14 cellular contexts compared by ENCODE assay signal in the genomic region with DNA sequence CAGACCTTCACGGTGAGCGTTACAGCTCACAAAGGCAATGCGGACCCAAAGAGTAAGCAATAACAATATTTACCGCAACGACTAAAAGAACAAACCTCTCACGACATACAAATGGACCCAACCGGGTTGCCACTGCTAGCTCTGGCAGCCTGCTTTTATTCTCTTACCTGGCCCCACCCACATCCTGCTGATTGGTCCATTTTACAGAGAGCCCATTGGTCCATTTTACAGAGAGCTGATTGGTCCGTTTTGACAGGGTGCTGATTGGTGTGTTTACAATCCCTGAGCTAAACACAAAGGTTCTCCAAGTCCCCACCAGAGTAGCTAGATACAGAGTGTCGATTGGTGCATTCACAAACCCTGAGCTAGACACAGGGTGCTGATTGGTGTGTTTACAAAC. TPM values are rescaled to one million over a fixed set of nuclear protein-coding genes. Genes with fewer than 3 reads are reported as not detected.
DNase-seq lines count a peak whose midpoint lies in the region; ATAC-seq, FAIRE-seq and TF ChIP-seq lines count a peak whose summit lies in the region.
"Not testable (repeated sequence)": the region's sequence is repeated elsewhere in the genome, so short reads cannot be mapped to it uniquely, and the experiment has no call there.
"Had no signal": no experiment of that assay in that cellular context is flagged by ENCODE, and none has a peak within 500 bp of the region (broad histone marks: within the 10 kb centered on the region; RNA-seq: fewer than 3 reads in every experiment).

No MANE protein-coding gene starts in this region.

- not testable (repeated sequence) for BruUV-seq in K562 (replicated peaks; lab: Mats Ljungman, UMichigan); HepG2 (replicated peaks; lab: Mats Ljungman, UMichigan)

- not testable (repeated sequence) for H3K27ac ChIP-seq in HEK293 (ENCODE audit: extremely low read depth, low read depth, low read length); K562 (ENCODE audit: extremely low read depth, low read depth, low read length); HepG2 (ENCODE audit: extremely low read length, insufficient read depth, low read length); testis

- not testable (repeated sequence) for H3K4me3 Mint-ChIP-seq in WTC11; activated naive CD4-positive, alpha-beta T cell treated with anti-CD3 and anti-CD28 coated beads, Interleukin-2, amount 10 ng/mL, durations not matched to agents 7 days and 5 days

- not testable (repeated sequence) for H3K4me1 ChIP-seq in HEK293 (ENCODE audit: control insufficient read depth, insufficient read depth, low read length); testis
- peaks cover 15 to 22% of the 10 kb centered on the region in 2 experiments for H3K4me1 ChIP-seq in K562 (replicated peaks in 1 of 2; ENCODE audit: control insufficient read depth in 2 of 2, insufficient read depth in 2 of 2, low read length in 2 of 2)
- H3K4me1 ChIP-seq in HepG2 (ENCODE audit: insufficient read depth, low read length) = peaks cover 29% of the 10 kb centered on the region

- not testable (repeated sequence) for TF ChIP-seq EP300 in K562 (IDR thresholded peaks at IDR 0.05; ENCODE audit: low read length); HepG2 (IDR thresholded peaks at IDR 0.05; ENCODE audit: low read depth in 2 of 2, low read length in 2 of 2); HepG2 (CRISPR knock-in tag; IDR thresholded peaks at IDR 0.05; ENCODE audit: borderline replicate concordance)

- TF ChIP-seq CTCF in HEK293 (tag by site-specific recombination; IDR thresholded peaks at IDR 0.05); WTC11 (IDR thresholded peaks at IDR 0.05); K562 (IDR thresholded peaks at IDR 0.05 in 2 of 3, conservative IDR thresholded peaks at IDR 0.05 in 1 of 3; ENCODE audit: insufficient read depth in 2 of 3, low read depth in 1 of 3, low read length in 3 of 3); HepG2 (CRISPR knock-in tag; IDR thresholded peaks at IDR 0.05); testis (IDR thresholded peaks at IDR 0.05): not testable (repeated sequence)

- in situ Hi-C loops in K562 (cut with MboI); HepG2 (cut with HindIII; ENCODE audit: extremely low pct_ligation_motif_present, low pct_unique_long_range_greater_than_20kb): not testable (repeated sequence)

- H3K27me3 Mint-ChIP-seq in WTC11 (ENCODE audit: low read depth); activated naive CD4-positive, alpha-beta T cell treated with anti-CD3 and anti-CD28 coated beads, Interleukin-2, amount 10 ng/mL, durations not matched to agents 7 days and 5 days: not testable (repeated sequence)

- not testable (repeated sequence) for H3K27me3 ChIP-seq in K562 (ENCODE audit: control insufficient read depth in 2 of 2, insufficient read depth in 2 of 2, low read length in 2 of 2); HepG2 (ENCODE audit: control insufficient read depth in 1 of 2, insufficient read depth in 2 of 2, low read length in 2 of 2); testis

- H3K9me3 Mint-ChIP-seq in WTC11; activated naive CD4-positive, alpha-beta T cell treated with anti-CD3 and anti-CD28 coated beads, Interleukin-2, amount 10 ng/mL, durations not matched to agents 7 days and 5 days: not testable (repeated sequence)

- H3K4me2 ChIP-seq in K562 (ENCODE audit: insufficient read depth, low read length); HepG2 (ENCODE audit: low read depth, low read length): not testable (repeated sequence)

- not testable (repeated sequence) for H3K79me2 ChIP-seq in K562 (ENCODE audit: control insufficient read depth, insufficient read depth, low read length); HepG2 (ENCODE audit: insufficient read depth, low read length)

- H3K4me1 Mint-ChIP-seq in WTC11 = not testable (repeated sequence)
- H3K4me1 Mint-ChIP-seq in activated naive CD4-positive, alpha-beta T cell treated with anti-CD3 and anti-CD28 coated beads, Interleukin-2, amount 10 ng/mL, durations not matched to agents 7 days and 5 days = peaks cover 17% of the 10 kb centered on the region

- not testable (repeated sequence) for H3K36me3 Mint-ChIP-seq in WTC11; activated naive CD4-positive, alpha-beta T cell treated with anti-CD3 and anti-CD28 coated beads, Interleukin-2, amount 10 ng/mL, durations not matched to agents 7 days and 5 days

- peak; percentile 37 for DNase-seq in OCI-M1 (lab: John Stamatoyannopoulos, UW)
- DNase-seq in WTC11 (ENCODE audit: low spot score); K562 (ENCODE audit: extremely low read depth in 1 of 4, low spot score in 3 of 4); HepG2 (ENCODE audit: low spot score): not testable (repeated sequence)
- peak; percentile 17 for DNase-seq in activated CD4-positive, alpha-beta T cell treated with anti-CD3 and anti-CD28 coated beads for 48 hours
- peak; percentile 24 for DNase-seq in activated naive CD4-positive, alpha-beta T cell treated with anti-CD3 and anti-CD28 coated beads, Interleukin-2, amount 10 ng/mL, durations not matched to agents 7 days and 5 days
- peak; percentile 63 for DNase-seq in testis

- H3K36me3 ChIP-seq in HEK293 (ENCODE audit: control insufficient read depth in 2 of 2, insufficient read depth in 1 of 2, low read length in 2 of 2); K562 (ENCODE audit: control insufficient read depth, insufficient read depth, low read length); HepG2 (replicated peaks in 1 of 2; ENCODE audit: control insufficient read depth in 1 of 2, insufficient read depth in 2 of 2, low read length in 2 of 2); testis (ENCODE audit: low read depth, missing control alignments): not testable (repeated sequence)

- not testable (repeated sequence) for H3K4me3 ChIP-seq in HEK293 (ENCODE audit: low read depth, low read length); K562; HepG2 (replicated peaks in 1 of 3; ENCODE audit: insufficient read depth in 1 of 3, low read depth in 2 of 3, low read length in 3 of 3); testis

- not testable (repeated sequence) for TF ChIP-seq RAD21 in K562 (CRISPR knock-in tag; conservative IDR thresholded peaks at IDR 0.05 in 1 of 2, IDR thresholded peaks at IDR 0.05 in 1 of 2); HepG2 (CRISPR knock-in tag; IDR thresholded peaks at IDR 0.05)

- FAIRE-seq in K562 (lab: Jason Lieb, UNC); HepG2 (lab: Jason Lieb, UNC): not testable (repeated sequence)

- not testable (repeated sequence) for H3K9ac ChIP-seq in K562 (ENCODE audit: insufficient read depth in 1 of 2, low read depth in 2 of 2, low read length in 2 of 2); HepG2 (ENCODE audit: insufficient read depth, low read depth, low read length)

- not testable (repeated sequence) for ATAC-seq in WTC11, K562, HepG2

- TF ChIP-seq POLR2A in K562 (conservative IDR thresholded peaks at IDR 0.05); HepG2 (IDR thresholded peaks at IDR 0.05; ENCODE audit: insufficient read depth in 1 of 2, low read depth in 2 of 2, low read length in 2 of 2); testis (IDR thresholded peaks at IDR 0.05): not testable (repeated sequence)

- intact Hi-C loops in K562 (cut with micrococcal nuclease); HepG2 (cut with micrococcal nuclease; ENCODE audit: unreplicated experiment); testis (cut with DNase I; ENCODE audit: low total_unique reads): not testable (repeated sequence)

- POLR2A ChIA-PET in HEK293 (lab: Yijun Ruan, JAX); WTC11 (lab: Charles Lee); HepG2 (lab: Yijun Ruan, JAX): not testable (repeated sequence)
- POLR2A ChIA-PET in K562 (lab: Yijun Ruan, JAX) = interaction anchor here (0.6 to 1.9 kb wide), 3 partner anchors 10 to 659 kb away, joined by 3 to 12 read pairs (median 4); no protein-coding TSS in a partner anchor

- CTCF ChIA-PET in HEK293 (lab: Yijun Ruan, JAX); WTC11 (lab: Charles Lee); K562 (lab: Yijun Ruan, JAX; ENCODE audit: low intra/inter-chr PET ratio); HepG2 (lab: Yijun Ruan, JAX; ENCODE audit: low intra/inter-chr PET ratio, low total read pairs): not testable (repeated sequence)
- CTCF ChIA-PET in activated naive CD4-positive, alpha-beta T cell treated with anti-CD3 and anti-CD28 coated beads, Interleukin-2, amount 10 ng/mL, durations not matched to agents 7 days and 5 days (lab: Charles Lee) = interaction anchor here (1.5 kb wide), 1 partner anchor 88 kb away, joined by 4 read pairs; no protein-coding TSS in a partner anchor

- not testable (repeated sequence) for H3K9me1 ChIP-seq in K562 (ENCODE audit: control insufficient read depth, insufficient read depth, low read length)

- H3K9me3 ChIP-seq in HEK293 (ENCODE audit: control insufficient read depth, insufficient read depth, low read depth, low read length); K562 (replicated peaks; ENCODE audit: control insufficient read depth, insufficient read depth, low read depth, low read length); HepG2 (ENCODE audit: low read length); testis: not testable (repeated sequence)

- 87% methylated on average over 8 of the region's 9 CpGs for WGBS in K562 (ENCODE audit: insufficient coverage, low coverage, missing lambda C conversion rate)
- 80% methylated on average over 9 of the region's 9 CpGs for WGBS in HepG2 (ENCODE audit: low lambda C conversion rate)
- WGBS in testis, 2 donors = 85 to 87% methylated on average over 9 of the region's 9 CpGs

- H3K27ac Mint-ChIP-seq in WTC11; activated naive CD4-positive, alpha-beta T cell treated with anti-CD3 and anti-CD28 coated beads, Interleukin-2, amount 10 ng/mL, durations not matched to agents 7 days and 5 days: not testable (repeated sequence)

- not testable (repeated sequence) for H2AFZ ChIP-seq in K562 (ENCODE audit: low read depth, low read length); HepG2 (ENCODE audit: low read length)

- not testable (repeated sequence) for H4K20me1 ChIP-seq in K562 (replicated peaks; ENCODE audit: control insufficient read depth, insufficient read depth, low read length); HepG2 (ENCODE audit: insufficient read depth, low read length)

RNA-seq across cellular contexts. Expression of gene VHL, which starts 5.7 kb away (rescaled TPM):
- total RNA-seq in WTC11 (2021) (49.5 to 51.3 TPM (median 50.7 TPM) in 3 replicates), K562 (2014; rRNA removed) (73.9 and 82.2 TPM in 2 replicates), K562 (2014; rRNA removed; fragmentation: Illumina TruSeq; extraction: Trizol) (109 and 120 TPM in 2 replicates), K562 (2015; rRNA removed; fragmentation: Illumina TruSeq; extraction: Trizol) (90.5 and 91.1 TPM in 2 replicates), K562 (2021) (79.4 and 93.6 TPM in 2 replicates), HepG2 (2016; rRNA removed; fragmentation: Illumina TruSeq; extraction: Trizol) (51.7 and 64.4 TPM in 2 replicates), testis (10 to 100 TPM; 61.2 to 73.0 TPM)
- total RNA-seq in K562 (2011; cell fraction: chromatin; rRNA removed; ENCODE audit: low replicate concordance) = 75.2 and 83.6 TPM in 2 replicates
- total RNA-seq in K562 (2011; cell fraction: nucleolus; rRNA removed) = 45.5 and 50.2 TPM in 2 replicates
- total RNA-seq in K562 (2011; cell fraction: nucleoplasm; rRNA removed) = 91.8 and 160 TPM in 2 replicates
- polyA plus RNA-seq in K562 (2011; rRNA removed) (49.8 and 55.3 TPM in 2 replicates), K562 (2014; fragmentation: Illumina TruSeq; extraction: Trizol) (73.5 and 84.1 TPM in 2 replicates), K562 (2014; fragmentation: Nextera tagmentation; extraction: Ambion mirVana) (10 to 100 TPM; 16.3 to 22.7 TPM), K562 (2014; rRNA removed) (58.7 and 74.2 TPM in 2 replicates), HepG2 (2011; rRNA removed) (23.5 and 24.2 TPM in 2 replicates), testis (ENCODE audit: insufficient read depth, low read depth, low replicate concordance) (39.6 TPM)
- polyA plus RNA-seq in K562 (2011; cell fraction: cytosol; rRNA removed) = 19.7 and 34.1 TPM in 2 replicates
- 35.5 and 39.4 TPM in 2 replicates for polyA plus RNA-seq in K562 (2011; cell fraction: nucleus; rRNA removed)
- 78.7 and 123 TPM in 2 replicates for polyA plus RNA-seq in K562 (2012)
- polyA minus RNA-seq in K562 (2011; rRNA and poly(A)+ RNA removed) = 70.6 and 72.7 TPM in 2 replicates
- polyA minus RNA-seq in K562 (2011; cell fraction: cytosol; rRNA and poly(A)+ RNA removed) = 22.2 and 30.4 TPM in 2 replicates
- polyA minus RNA-seq in K562 (2011; cell fraction: nucleus; rRNA and poly(A)+ RNA removed) = 11.8 and 13.1 TPM in 2 replicates
- 9.3 and 10.4 TPM in 2 replicates for total RNA-seq in HepG2 (2016; cell fraction: cytosol; rRNA removed; fragmentation: Illumina TruSeq; extraction: Trizol; ENCODE audit: low read depth)
- total RNA-seq in HepG2 (2016; cell fraction: insoluble cytoplasmic fraction; rRNA removed; fragmentation: Illumina TruSeq; extraction: Trizol) = 51.6 and 58.3 TPM in 2 replicates
- 50.5 and 52.2 TPM in 2 replicates for total RNA-seq in HepG2 (2016; cell fraction: membrane; rRNA removed; fragmentation: Illumina TruSeq; extraction: Trizol)
- total RNA-seq in HepG2 (2016; cell fraction: nucleus; rRNA removed; fragmentation: Illumina TruSeq; extraction: Trizol) = 34.3 and 34.9 TPM in 2 replicates
- 11.8 and 18.6 TPM in 2 replicates for polyA plus RNA-seq in HepG2 (2011; cell fraction: cytosol; rRNA removed)
- polyA plus RNA-seq in HepG2 (2011; cell fraction: nucleus; rRNA removed) = 10.9 and 13.2 TPM in 2 replicates
- polyA plus RNA-seq in HepG2 (2012) = 40.2 and 41.2 TPM in 2 replicates
- 6.7 and 9.7 TPM in 2 replicates for polyA plus RNA-seq in HepG2 (2016; cell fraction: cytosol; fragmentation: Illumina TruSeq; extraction: Trizol; ENCODE audit: low read depth)
- 60.6 and 64.6 TPM in 2 replicates for polyA plus RNA-seq in HepG2 (2016; cell fraction: insoluble cytoplasmic fraction; fragmentation: Illumina TruSeq; extraction: Trizol; ENCODE audit: low read depth)
- polyA plus RNA-seq in HepG2 (2016; cell fraction: membrane; fragmentation: Illumina TruSeq; extraction: Trizol; ENCODE audit: low read depth) = 33.5 and 35.8 TPM in 2 replicates
- polyA plus RNA-seq in HepG2 (2016; cell fraction: nucleus; fragmentation: Illumina TruSeq; extraction: Trizol; ENCODE audit: insufficient read depth, low read depth) = 53.4 and 54.4 TPM in 2 replicates
- polyA minus RNA-seq in HepG2 (2011; rRNA and poly(A)+ RNA removed; ENCODE audit: low replicate concordance) = 22.0 and 26.6 TPM in 2 replicates
- polyA minus RNA-seq in HepG2 (2011; cell fraction: cytosol; rRNA and poly(A)+ RNA removed) = 15.5 and 17.2 TPM in 2 replicates
- 13.1 and 13.4 TPM in 2 replicates for polyA minus RNA-seq in HepG2 (2011; cell fraction: nucleus; rRNA and poly(A)+ RNA removed)

RNA-seq across cellular contexts. Expression of gene BRK1, which starts 20.4 kb away (rescaled TPM):
- total RNA-seq in WTC11 (2021) = 107 to 121 TPM (median 117 TPM) in 3 replicates
- total RNA-seq in K562 (2011; cell fraction: chromatin; rRNA removed; ENCODE audit: low replicate concordance) = 34.5 and 36.9 TPM in 2 replicates
- 28.4 and 29.7 TPM in 2 replicates for total RNA-seq in K562 (2011; cell fraction: nucleolus; rRNA removed)
- 50.7 and 104 TPM in 2 replicates for total RNA-seq in K562 (2011; cell fraction: nucleoplasm; rRNA removed)
- total RNA-seq in K562 (2014; rRNA removed) = 105 and 110 TPM in 2 replicates
- total RNA-seq in K562 (2014; rRNA removed; fragmentation: Illumina TruSeq; extraction: Trizol) = 148 and 174 TPM in 2 replicates
- 148 and 161 TPM in 2 replicates for total RNA-seq in K562 (2015; rRNA removed; fragmentation: Illumina TruSeq; extraction: Trizol)
- total RNA-seq in K562 (2021) = 139 and 140 TPM in 2 replicates
- polyA plus RNA-seq in K562 (2011; rRNA removed) = 295 and 316 TPM in 2 replicates
- polyA plus RNA-seq in K562 (2011; cell fraction: cytosol; rRNA removed) = 189 and 259 TPM in 2 replicates
- polyA plus RNA-seq in K562 (2011; cell fraction: nucleus; rRNA removed) = 67.0 and 104 TPM in 2 replicates
- 244 and 289 TPM in 2 replicates for polyA plus RNA-seq in K562 (2012)
- 250 and 293 TPM in 2 replicates for polyA plus RNA-seq in K562 (2014; fragmentation: Illumina TruSeq; extraction: Trizol)
- polyA plus RNA-seq in K562 (2014; fragmentation: Nextera tagmentation; extraction: Ambion mirVana) = 100 to 1,000 TPM; 538 to 634 TPM
- polyA plus RNA-seq in K562 (2014; rRNA removed) = 252 and 265 TPM in 2 replicates
- 110 and 120 TPM in 2 replicates for polyA minus RNA-seq in K562 (2011; rRNA and poly(A)+ RNA removed)
- polyA minus RNA-seq in K562 (2011; cell fraction: cytosol; rRNA and poly(A)+ RNA removed) = 37.0 and 45.9 TPM in 2 replicates
- polyA minus RNA-seq in K562 (2011; cell fraction: nucleus; rRNA and poly(A)+ RNA removed) = 11.7 and 28.9 TPM in 2 replicates
- 118 and 146 TPM in 2 replicates for total RNA-seq in HepG2 (2016; rRNA removed; fragmentation: Illumina TruSeq; extraction: Trizol)
- total RNA-seq in HepG2 (2016; cell fraction: cytosol; rRNA removed; fragmentation: Illumina TruSeq; extraction: Trizol; ENCODE audit: low read depth) = 146 and 148 TPM in 2 replicates
- total RNA-seq in HepG2 (2016; cell fraction: insoluble cytoplasmic fraction; rRNA removed; fragmentation: Illumina TruSeq; extraction: Trizol) = 118 and 151 TPM in 2 replicates
- 186 and 189 TPM in 2 replicates for total RNA-seq in HepG2 (2016; cell fraction: membrane; rRNA removed; fragmentation: Illumina TruSeq; extraction: Trizol)
- 41.5 and 47.1 TPM in 2 replicates for total RNA-seq in HepG2 (2016; cell fraction: nucleus; rRNA removed; fragmentation: Illumina TruSeq; extraction: Trizol)
- polyA plus RNA-seq in HepG2 (2011; rRNA removed) = 137 and 155 TPM in 2 replicates
- polyA plus RNA-seq in HepG2 (2011; cell fraction: cytosol; rRNA removed) = 149 and 188 TPM in 2 replicates
- polyA plus RNA-seq in HepG2 (2011; cell fraction: nucleus; rRNA removed) = 30.9 and 35.8 TPM in 2 replicates
- 174 and 211 TPM in 2 replicates for polyA plus RNA-seq in HepG2 (2012)
- 215 and 222 TPM in 2 replicates for polyA plus RNA-seq in HepG2 (2016; cell fraction: cytosol; fragmentation: Illumina TruSeq; extraction: Trizol; ENCODE audit: low read depth)
- polyA plus RNA-seq in HepG2 (2016; cell fraction: insoluble cytoplasmic fraction; fragmentation: Illumina TruSeq; extraction: Trizol; ENCODE audit: low read depth) = 201 and 202 TPM in 2 replicates
- 234 TPM in 2 replicates for polyA plus RNA-seq in HepG2 (2016; cell fraction: membrane; fragmentation: Illumina TruSeq; extraction: Trizol; ENCODE audit: low read depth)
- polyA plus RNA-seq in HepG2 (2016; cell fraction: nucleus; fragmentation: Illumina TruSeq; extraction: Trizol; ENCODE audit: insufficient read depth, low read depth) = 91.3 and 95.5 TPM in 2 replicates
- polyA minus RNA-seq in HepG2 (2011; rRNA and poly(A)+ RNA removed; ENCODE audit: low replicate concordance) = 60.0 and 70.0 TPM in 2 replicates
- 36.4 and 40.6 TPM in 2 replicates for polyA minus RNA-seq in HepG2 (2011; cell fraction: cytosol; rRNA and poly(A)+ RNA removed)
- polyA minus RNA-seq in HepG2 (2011; cell fraction: nucleus; rRNA and poly(A)+ RNA removed) = 21.4 and 27.1 TPM in 2 replicates
- 100 to 1,000 TPM; 145 to 157 TPM for total RNA-seq in testis
- polyA plus RNA-seq in testis (ENCODE audit: insufficient read depth, low read depth, low replicate concordance) = 250 TPM

RNA-seq across cellular contexts. Expression of gene FANCD2OS, which starts 27.8 kb away (rescaled TPM):
- total RNA-seq in WTC11 (2021) (not detected in 3 replicates), K562 (2014; rRNA removed) (not detected in 2 replicates), K562 (2014; rRNA removed; fragmentation: Illumina TruSeq; extraction: Trizol) (not detected in 2 replicates), K562 (2015; rRNA removed; fragmentation: Illumina TruSeq; extraction: Trizol) (not detected in 2 replicates), K562 (2021) (not detected in 2 replicates), HepG2 (2016; rRNA removed; fragmentation: Illumina TruSeq; extraction: Trizol) (not detected in 2 replicates), testis (10 to 100 TPM; 14.3 to 25.8 TPM)
- total RNA-seq in K562 (2011; cell fraction: chromatin; rRNA removed; ENCODE audit: low replicate concordance) = not detected in 2 replicates
- total RNA-seq in K562 (2011; cell fraction: nucleolus; rRNA removed) = not detected in 2 replicates
- total RNA-seq in K562 (2011; cell fraction: nucleoplasm; rRNA removed) = not detected in 2 replicates
- polyA plus RNA-seq in K562 (2011; rRNA removed) (not detected in 2 replicates), K562 (2014; fragmentation: Illumina TruSeq; extraction: Trizol) (not detected in 2 replicates), K562 (2014; fragmentation: Nextera tagmentation; extraction: Ambion mirVana) (not detected), K562 (2014; rRNA removed) (not detected in 2 replicates), HepG2 (2011; rRNA removed) (not detected in 2 replicates), testis (ENCODE audit: insufficient read depth, low read depth, low replicate concordance) (118 TPM)
- polyA plus RNA-seq in K562 (2011; cell fraction: cytosol; rRNA removed) = not detected in 2 replicates
- polyA plus RNA-seq in K562 (2011; cell fraction: nucleus; rRNA removed) = not detected in 2 replicates
- not detected in 2 replicates for polyA plus RNA-seq in K562 (2012)
- not detected in 2 replicates for polyA minus RNA-seq in K562 (2011; rRNA and poly(A)+ RNA removed)
- not detected in 2 replicates for polyA minus RNA-seq in K562 (2011; cell fraction: cytosol; rRNA and poly(A)+ RNA removed)
- polyA minus RNA-seq in K562 (2011; cell fraction: nucleus; rRNA and poly(A)+ RNA removed) = not detected in 2 replicates
- total RNA-seq in HepG2 (2016; cell fraction: cytosol; rRNA removed; fragmentation: Illumina TruSeq; extraction: Trizol; ENCODE audit: low read depth) = not detected in 2 replicates
- not detected in 2 replicates for total RNA-seq in HepG2 (2016; cell fraction: insoluble cytoplasmic fraction; rRNA removed; fragmentation: Illumina TruSeq; extraction: Trizol)
- total RNA-seq in HepG2 (2016; cell fraction: membrane; rRNA removed; fragmentation: Illumina TruSeq; extraction: Trizol) = not detected in 2 replicates
- not detected in 2 replicates for total RNA-seq in HepG2 (2016; cell fraction: nucleus; rRNA removed; fragmentation: Illumina TruSeq; extraction: Trizol)
- polyA plus RNA-seq in HepG2 (2011; cell fraction: cytosol; rRNA removed) = not detected in 2 replicates
- not detected in 2 replicates for polyA plus RNA-seq in HepG2 (2011; cell fraction: nucleus; rRNA removed)
- not detected in 2 replicates for polyA plus RNA-seq in HepG2 (2012)
- polyA plus RNA-seq in HepG2 (2016; cell fraction: cytosol; fragmentation: Illumina TruSeq; extraction: Trizol; ENCODE audit: low read depth) = not detected in 2 replicates
- not detected in 2 replicates for polyA plus RNA-seq in HepG2 (2016; cell fraction: insoluble cytoplasmic fraction; fragmentation: Illumina TruSeq; extraction: Trizol; ENCODE audit: low read depth)
- not detected in 2 replicates for polyA plus RNA-seq in HepG2 (2016; cell fraction: membrane; fragmentation: Illumina TruSeq; extraction: Trizol; ENCODE audit: low read depth)
- not detected in 2 replicates for polyA plus RNA-seq in HepG2 (2016; cell fraction: nucleus; fragmentation: Illumina TruSeq; extraction: Trizol; ENCODE audit: insufficient read depth, low read depth)
- not detected in 2 replicates for polyA minus RNA-seq in HepG2 (2011; rRNA and poly(A)+ RNA removed; ENCODE audit: low replicate concordance)
- polyA minus RNA-seq in HepG2 (2011; cell fraction: cytosol; rRNA and poly(A)+ RNA removed) = not detected in 2 replicates
- polyA minus RNA-seq in HepG2 (2011; cell fraction: nucleus; rRNA and poly(A)+ RNA removed) = not detected in 2 replicates
- total RNA-seq: A673; CD4-positive, alpha-beta memory T cell; CD4-positive, CD25-positive, alpha-beta regulatory T cell; CD8-positive, alpha-beta memory T cell had no signal
- polyA plus RNA-seq: AG04450; CD14-positive monocyte; CD4-positive, alpha-beta memory T cell; CD4-positive, CD25-positive, alpha-beta regulatory T cell; CD8-positive, alpha-beta memory T cell had no signal

RNA-seq across cellular contexts. Expression of gene IRAK2, which starts 28.8 kb away (rescaled TPM):
- total RNA-seq in WTC11 (2021) (0.71 to 1.4 TPM (median 0.73 TPM) in 3 replicates), K562 (2014; rRNA removed) (2.5 and 4.7 TPM in 2 replicates), K562 (2014; rRNA removed; fragmentation: Illumina TruSeq; extraction: Trizol) (2.7 TPM in 2 replicates), K562 (2015; rRNA removed; fragmentation: Illumina TruSeq; extraction: Trizol) (1.7 and 1.8 TPM in 2 replicates), K562 (2021) (3.1 and 3.2 TPM in 2 replicates), HepG2 (2016; rRNA removed; fragmentation: Illumina TruSeq; extraction: Trizol) (13.1 and 15.3 TPM in 2 replicates), testis (1 to 10 TPM; 3.7 to 3.8 TPM)
- total RNA-seq in K562 (2011; cell fraction: chromatin; rRNA removed; ENCODE audit: low replicate concordance) = 3.6 and 5.6 TPM in 2 replicates
- total RNA-seq in K562 (2011; cell fraction: nucleolus; rRNA removed) = 3.4 and 4.5 TPM in 2 replicates
- total RNA-seq in K562 (2011; cell fraction: nucleoplasm; rRNA removed) = 3.7 and 4.1 TPM in 2 replicates
- polyA plus RNA-seq in K562 (2011; rRNA removed) (3.6 and 4.4 TPM in 2 replicates), K562 (2014; fragmentation: Illumina TruSeq; extraction: Trizol) (3.2 and 3.8 TPM in 2 replicates), K562 (2014; fragmentation: Nextera tagmentation; extraction: Ambion mirVana) (1 to 10 TPM in 1 of 2 experiments, under 1 TPM in 1; 0.42 to 1.0 TPM), K562 (2014; rRNA removed) (2.7 and 2.9 TPM in 2 replicates), HepG2 (2011; rRNA removed) (23.3 and 27.9 TPM in 2 replicates), testis (ENCODE audit: insufficient read depth, low read depth, low replicate concordance) (2.1 TPM)
- polyA plus RNA-seq in K562 (2011; cell fraction: cytosol; rRNA removed) = 4.2 and 5.7 TPM in 2 replicates
- 1.3 and 1.9 TPM in 2 replicates for polyA plus RNA-seq in K562 (2011; cell fraction: nucleus; rRNA removed)
- polyA plus RNA-seq in K562 (2012) = 1.8 and 2.8 TPM in 2 replicates
- polyA minus RNA-seq in K562 (2011; rRNA and poly(A)+ RNA removed) = 2.3 and 3.5 TPM in 2 replicates
- 1.9 and 3.1 TPM in 2 replicates for polyA minus RNA-seq in K562 (2011; cell fraction: cytosol; rRNA and poly(A)+ RNA removed)
- 1.1 and 1.2 TPM in 2 replicates for polyA minus RNA-seq in K562 (2011; cell fraction: nucleus; rRNA and poly(A)+ RNA removed)
- total RNA-seq in HepG2 (2016; cell fraction: cytosol; rRNA removed; fragmentation: Illumina TruSeq; extraction: Trizol; ENCODE audit: low read depth) = 1.5 and 1.7 TPM in 2 replicates
- 12.7 and 14.4 TPM in 2 replicates for total RNA-seq in HepG2 (2016; cell fraction: insoluble cytoplasmic fraction; rRNA removed; fragmentation: Illumina TruSeq; extraction: Trizol)
- 5.2 TPM in 2 replicates for total RNA-seq in HepG2 (2016; cell fraction: membrane; rRNA removed; fragmentation: Illumina TruSeq; extraction: Trizol)
- total RNA-seq in HepG2 (2016; cell fraction: nucleus; rRNA removed; fragmentation: Illumina TruSeq; extraction: Trizol) = 8.0 and 8.2 TPM in 2 replicates
- polyA plus RNA-seq in HepG2 (2011; cell fraction: cytosol; rRNA removed) = 20.5 and 24.9 TPM in 2 replicates
- 10.1 and 12.7 TPM in 2 replicates for polyA plus RNA-seq in HepG2 (2011; cell fraction: nucleus; rRNA removed)
- polyA plus RNA-seq in HepG2 (2012) = 12.4 and 13.3 TPM in 2 replicates
- polyA plus RNA-seq in HepG2 (2016; cell fraction: cytosol; fragmentation: Illumina TruSeq; extraction: Trizol; ENCODE audit: low read depth) = 0.59 and 0.79 TPM in 2 replicates
- polyA plus RNA-seq in HepG2 (2016; cell fraction: insoluble cytoplasmic fraction; fragmentation: Illumina TruSeq; extraction: Trizol; ENCODE audit: low read depth) = 11.6 and 13.6 TPM in 2 replicates
- polyA plus RNA-seq in HepG2 (2016; cell fraction: membrane; fragmentation: Illumina TruSeq; extraction: Trizol; ENCODE audit: low read depth) = 1.8 and 2.2 TPM in 2 replicates
- polyA plus RNA-seq in HepG2 (2016; cell fraction: nucleus; fragmentation: Illumina TruSeq; extraction: Trizol; ENCODE audit: insufficient read depth, low read depth) = 9.0 and 10.2 TPM in 2 replicates
- polyA minus RNA-seq in HepG2 (2011; rRNA and poly(A)+ RNA removed; ENCODE audit: low replicate concordance) = 11.7 and 37.7 TPM in 2 replicates
- 15.0 and 20.4 TPM in 2 replicates for polyA minus RNA-seq in HepG2 (2011; cell fraction: cytosol; rRNA and poly(A)+ RNA removed)
- 9.5 and 12.4 TPM in 2 replicates for polyA minus RNA-seq in HepG2 (2011; cell fraction: nucleus; rRNA and poly(A)+ RNA removed)

Comparison
In these comparisons a context has a peak if more than half of its experiments do, and no peak if none do; other contexts are left out.
1. RNA of gene FANCD2OS, which starts 27.8 kb away (total RNA-seq): 14.3 to 25.8 TPM in testis; not detected in WTC11, not detected in K562 and not detected in HepG2; every median in the first group is over 10 times any median in the second.